Comparison of ENCODE assay signal across 12 cellular contexts in the genomic region with DNA sequence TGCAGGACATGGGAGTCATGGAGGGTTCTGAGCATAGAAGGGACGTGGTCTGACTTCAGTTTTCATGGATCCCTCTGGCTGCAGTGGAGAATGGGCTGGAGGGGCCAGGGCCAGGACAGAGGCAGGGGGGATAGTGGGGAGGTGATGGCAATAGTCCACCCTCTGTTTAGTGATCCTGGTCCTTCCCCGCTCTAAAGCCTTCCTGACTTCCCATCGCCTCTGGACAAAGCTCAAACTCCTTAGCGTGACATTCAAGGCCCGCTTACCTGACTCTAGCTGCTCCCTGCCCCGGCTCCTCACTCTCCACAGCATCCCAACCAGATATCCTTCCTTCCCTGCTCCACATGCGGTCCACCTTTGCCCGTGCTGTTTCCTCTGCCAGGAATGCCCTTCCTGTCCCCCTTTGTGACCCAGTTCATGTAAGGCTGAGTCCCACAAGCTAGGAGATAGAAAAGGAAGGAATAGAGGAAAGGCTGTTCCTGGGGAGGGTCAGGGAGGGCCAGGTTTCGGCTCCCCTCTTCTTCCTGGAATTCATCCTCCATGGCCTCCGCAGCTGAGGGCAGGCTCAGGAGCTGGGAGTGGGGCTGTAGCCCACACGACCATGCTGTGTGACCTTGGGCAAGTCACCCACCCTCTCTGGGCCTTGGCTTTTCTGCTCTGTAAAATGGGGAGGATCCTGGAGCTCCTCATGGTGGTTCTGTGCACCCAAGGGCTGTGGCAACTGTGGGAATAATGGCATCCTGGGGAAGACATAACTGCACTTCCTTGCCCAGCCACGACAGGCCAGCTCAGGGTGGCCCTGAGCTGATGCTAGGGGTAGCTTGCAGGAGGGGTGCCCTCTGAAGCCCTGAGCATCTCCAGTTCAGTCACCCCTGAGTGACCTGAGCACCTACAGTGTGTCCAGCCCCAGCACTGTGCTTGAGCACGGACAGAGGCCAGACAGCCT.
DNase-seq lines count a peak whose midpoint lies in the region; ATAC-seq and TF ChIP-seq lines count a peak whose summit lies in the region.
"Had no signal": no experiment of that assay in that cellular context is flagged by ENCODE, and none has a peak within 500 bp of the region (broad histone marks: within the 10 kb centered on the region; RNA-seq: fewer than 3 reads in every experiment).

No MANE protein-coding gene starts in this region.

- intact Hi-C loops in right cardiac atrium (cut with DNase I) (loop anchor here in 3 of 4 donors (10.0 kb wide), 2 partner anchors 88 to 112 kb away; partner anchors contain the start of gene CEBPB (in 2 of the 3)), left cardiac atrium (cut with DNase I) (loop anchor here in 1 of 2 donors (10.0 kb wide), 1 partner anchor 112 kb away; the partner anchor contains the start of gene CEBPB), prostate gland (cut with DNase I) (loop anchor here (5.0 kb wide), 1 partner anchor 114 kb away; the partner anchor contains the start of gene CEBPB)

- no peak overlapping the region for H2AFZ ChIP-seq in hepatocyte

- H3K27me3 ChIP-seq in right cardiac atrium (ENCODE audit: control insufficient read depth, insufficient read depth) (no peaks in the 10 kb centered on the region), hepatocyte (no peaks in the 10 kb centered on the region), prostate gland (replicated peaks; ENCODE audit: insufficient read depth) (no peaks in the 10 kb centered on the region)

- ATAC-seq in right cardiac atrium (no peak), left cardiac atrium (no peak), HG02678 (IDR thresholded peaks at IDR 0.05; ENCODE audit: unreplicated experiment) (no peak), GM19035 (IDR thresholded peaks at IDR 0.05; ENCODE audit: unreplicated experiment) (no peak)
- ATAC-seq: stimulated activated naive CD8-positive, alpha-beta T cell treated with anti-CD3 and anti-CD28 coated beads, Interleukin-15, Interleukin-2, amounts not matched to agents 100 U/mL and 50 U/mL, for 24 hours had no signal

- no peaks in the 10 kb centered on the region for H3K9me2 ChIP-seq in hepatocyte (replicated peaks; ENCODE audit: insufficient read depth)

- WGBS in right cardiac atrium, result 82% methylated on average over 13 of the region's 13 CpGs
- WGBS in hepatocyte (ENCODE audit: low lambda C conversion rate, missing lambda C conversion rate), result 90% methylated on average over 13 of the region's 13 CpGs
- WGBS in prostate gland, result 78% methylated on average over 13 of the region's 13 CpGs

- H3K4me1 ChIP-seq in right cardiac atrium (ENCODE audit: control insufficient read depth, insufficient read depth, low read length), result peaks cover 20% of the 10 kb centered on the region
- peaks cover 50% of the 10 kb centered on the region for H3K4me1 ChIP-seq in hepatocyte (ENCODE audit: insufficient read depth)
- peaks cover 14% of the 10 kb centered on the region for H3K4me1 ChIP-seq in prostate gland (replicated peaks)

- H3K4me3 ChIP-seq in right cardiac atrium (ENCODE audit: low read length) (no peak overlapping the region), hepatocyte (no peak overlapping the region), prostate gland (no peak overlapping the region), foreskin fibroblast (ENCODE audit: low read depth in 1 of 2, low read length in 2 of 2) (no peak overlapping the region)

- no peaks in the 10 kb centered on the region for H3K9me3 ChIP-seq in right cardiac atrium (ENCODE audit: control insufficient read depth, low read length)
- H3K9me3 ChIP-seq in hepatocyte (ENCODE audit: low read depth), result no peaks in the 10 kb centered on the region
- H3K9me3 ChIP-seq in prostate gland, result no peaks in the 10 kb centered on the region

- H4K20me1 ChIP-seq in hepatocyte (ENCODE audit: insufficient read depth, poor library complexity, severe bottlenecking), result no peaks in the 10 kb centered on the region

- no peaks in the 10 kb centered on the region for H3K36me3 ChIP-seq in hepatocyte (replicated peaks; ENCODE audit: insufficient read depth, low read depth)
- H3K36me3 ChIP-seq in prostate gland, result no peaks in the 10 kb centered on the region

- no peak for TF ChIP-seq POLR2A in prostate gland (IDR thresholded peaks at IDR 0.05)

- TF ChIP-seq CTCF in hepatocyte (IDR thresholded peaks at IDR 0.05; ENCODE audit: poor library complexity), result no peak
- TF ChIP-seq CTCF in prostate gland (IDR thresholded peaks at IDR 0.05), result no peak
- TF ChIP-seq CTCF in foreskin fibroblast (IDR thresholded peaks at IDR 0.05; ENCODE audit: low read depth, low read length), result no peak

- H3K79me2 ChIP-seq in hepatocyte, result no peaks in the 10 kb centered on the region

- H3K4me2 ChIP-seq in hepatocyte, result peak overlapping the region; percentile 14

- H3K27ac ChIP-seq in right cardiac atrium (ENCODE audit: low read length), result peak overlapping the region; percentile 74
- peak overlapping the region; percentile 96 for H3K27ac ChIP-seq in hepatocyte
- H3K27ac ChIP-seq in prostate gland, result peak overlapping the region; percentile 82 to 83

- DNase-seq in right cardiac atrium, result no peak
- no peak for DNase-seq in left cardiac atrium
- DNase-seq in hepatocyte (ENCODE audit: low spot score), result no peak
- no peak for DNase-seq in prostate gland (ENCODE audit: low spot score)
- DNase-seq in foreskin fibroblast, result no peak
- DNase-seq in activated CD4-positive, CD25-positive, alpha-beta regulatory T cell (lab: John Stamatoyannopoulos, UW), result no peak
- DNase-seq: activated CD8-positive, alpha-beta memory T cell treated with anti-CD3 and anti-CD28 coated beads for 24 hours; DMS79; stimulated activated naive CD8-positive, alpha-beta T cell treated with anti-CD3 and anti-CD28 coated beads, Interleukin-15, Interleukin-2, amounts not matched to agents 100 U/mL and 50 U/mL, for 24 hours; T1000 had no signal
